9 cellular contexts compared by ENCODE assay signal in the genomic region with DNA sequence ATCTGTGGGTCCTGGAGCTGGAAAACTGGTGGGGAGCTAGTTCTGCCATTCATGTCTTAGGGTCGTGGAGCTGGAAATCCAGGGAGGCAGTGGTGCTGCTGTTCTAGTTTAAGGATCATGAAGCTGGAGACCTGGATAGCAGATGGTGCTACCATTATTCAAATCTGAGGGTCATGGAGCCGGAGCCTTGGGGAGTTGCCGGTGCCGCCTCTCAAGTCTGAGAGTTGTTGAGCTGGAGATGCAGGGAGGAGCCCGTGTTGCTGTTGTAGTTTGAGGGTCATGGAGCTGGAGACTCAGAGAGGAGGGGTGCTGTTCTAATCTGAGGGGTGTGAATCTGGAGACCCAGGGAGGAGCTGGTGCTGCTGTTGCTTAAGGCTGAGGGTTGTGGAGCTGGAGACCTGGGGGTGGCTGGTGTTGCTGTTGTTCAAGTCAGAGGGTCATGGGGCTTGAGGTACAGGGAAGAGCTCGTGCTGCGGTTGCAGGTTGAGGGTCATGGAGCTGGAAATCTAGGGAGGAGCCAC.
"Had no signal": no experiment of that assay in that cellular context is flagged by ENCODE, and none has a peak within 500 bp of the region (broad histone marks: within the 10 kb centered on the region; RNA-seq: fewer than 3 reads in every experiment).

No MANE protein-coding gene starts in this region.

- H3K4me3 Mint-ChIP-seq: HFFc6, IgD-negative memory B cell had no signal

- FAIRE-seq: HepG2 had no signal

- H3K36me3 ChIP-seq: HAP-1 had no signal

- DNase-seq: GM23248, GOT3, H7, HFFc6 had no signal

- ATAC-seq: HCT116, HepG2 had no signal

- H3K4me3 ChIP-seq: GM23248, HAP-1 had no signal

- H3K27ac Mint-ChIP-seq: HFFc6, IgD-negative memory B cell had no signal

- H3K4me1 Mint-ChIP-seq: IgD-negative memory B cell had no signal

- H3K9me3 ChIP-seq: HAP-1 had no signal

- H3K9ac ChIP-seq: GM23248 had no signal

- H3K4me1 ChIP-seq: HAP-1 had no signal

- H3K27ac ChIP-seq: GM23248, HL-60 had no signal
